3 cellular contexts compared by ENCODE assay signal in the genomic region with DNA sequence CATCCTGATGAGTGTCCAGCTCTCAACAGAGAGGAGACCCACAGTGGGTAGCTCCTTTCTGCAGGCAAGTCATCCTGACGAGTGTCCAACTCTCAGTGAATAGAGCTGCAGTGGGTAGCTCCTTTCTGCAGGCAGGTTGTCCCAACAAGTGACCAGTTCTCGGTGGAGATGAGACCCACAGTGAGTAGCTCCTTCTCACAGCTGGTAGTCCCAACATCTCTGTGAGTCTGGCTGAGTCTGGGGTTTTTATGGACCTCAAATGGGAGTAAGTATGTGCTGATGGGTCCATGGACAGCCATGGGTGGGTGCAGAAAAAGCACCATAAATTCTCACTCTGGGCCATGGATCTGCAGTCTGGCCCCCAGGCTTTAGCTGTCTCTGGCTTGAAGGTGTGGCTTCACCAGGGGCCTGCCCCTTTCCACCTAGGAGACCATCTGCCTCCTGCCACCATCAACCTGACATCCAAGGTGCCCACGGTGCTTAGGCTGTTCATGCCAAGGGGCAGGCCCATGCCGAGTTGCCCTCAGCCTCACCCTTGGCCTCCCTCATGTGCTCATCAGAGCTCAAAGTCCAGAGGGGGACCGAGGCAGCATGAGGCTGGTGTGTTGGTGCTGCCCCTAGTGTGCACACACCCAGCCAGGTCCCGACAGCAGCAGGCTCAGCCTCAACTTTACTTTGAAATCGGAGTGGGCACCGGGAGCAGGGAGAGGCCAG.
TF ChIP-seq lines count a peak whose summit lies in the region.

No MANE protein-coding gene starts in this region.

TF ChIP-seq in HEK293, 187 proteins besides CTCF, POLR2A, EP300 and RAD21:
- TF ChIP-seq TRIM28 (IDR thresholded peaks at IDR 0.05; ENCODE audit: borderline replicate concordance, low read length) (peak; percentile 40; the same call in 1 of the 2 replicates), SETDB1 (IDR thresholded peaks at IDR 0.05; ENCODE audit: insufficient read length, low read length) (peak; percentile 69), ZNF843 (tag by site-specific recombination; IDR thresholded peaks at IDR 0.05) (no peak)
TF ChIP-seq in HEK293: peak in this region for 2.

TF ChIP-seq in GM12878, 131 proteins besides CTCF, POLR2A, EP300 and RAD21:
- TF ChIP-seq GATAD2B (conservative IDR thresholded peaks at IDR 0.05; ENCODE audit: low read depth): no peak
- no peak for TF ChIP-seq SIN3A (IDR thresholded peaks at IDR 0.05; ENCODE audit: low read depth, low read length)
- TF ChIP-seq RELA (IDR thresholded peaks at IDR 0.05; ENCODE audit: borderline replicate concordance, partially characterized antibody): no peak
- TF ChIP-seq CBX5 (IDR thresholded peaks at IDR 0.05; ENCODE audit: low read depth): peak; percentile 89; the same call in 1 of the 2 replicates
- TF ChIP-seq SMAD5 (IDR thresholded peaks at IDR 0.05; ENCODE audit: low read depth): no peak
- no peak for TF ChIP-seq TARDBP (IDR thresholded peaks at IDR 0.05; ENCODE audit: borderline replicate concordance)
- TF ChIP-seq ZNF622 (IDR thresholded peaks at IDR 0.05): no peak
TF ChIP-seq in GM12878: peak in this region for 1.

TF ChIP-seq in HepG2, 621 proteins besides CTCF, POLR2A, EP300 and RAD21:
- TF ChIP-seq ZNF138 (CRISPR knock-in tag; IDR thresholded peaks at IDR 0.05; ENCODE audit: low read depth) (no peak), HMG20A (CRISPR knock-in tag; IDR thresholded peaks at IDR 0.05; ENCODE audit: borderline replicate concordance) (no peak), HNRNPL (IDR thresholded peaks at IDR 0.05; ENCODE audit: low read depth, low read length) (0 out of 2 replicates have a peak, but pooled peaks have one; percentile 65), ZNF777 (CRISPR knock-in tag; IDR thresholded peaks at IDR 0.05) (no peak), ZBTB46 (CRISPR knock-in tag; IDR thresholded peaks at IDR 0.05; ENCODE audit: borderline replicate concordance) (no peak), FOSL2 (CRISPR knock-in tag; IDR thresholded peaks at IDR 0.05) (no peak), HNF4A (CRISPR knock-in tag; IDR thresholded peaks at IDR 0.05) (peak; percentile 65), ZNF891 (CRISPR knock-in tag; IDR thresholded peaks at IDR 0.05) (no peak), SIX4 (CRISPR knock-in tag; IDR thresholded peaks at IDR 0.05) (no peak), ZFY (CRISPR knock-in tag; IDR thresholded peaks at IDR 0.05) (no peak), NCOA1 (CRISPR knock-in tag; IDR thresholded peaks at IDR 0.05) (no peak), ZNF280D (CRISPR knock-in tag; IDR thresholded peaks at IDR 0.05) (no peak), ZNF207 (IDR thresholded peaks at IDR 0.05; ENCODE audit: borderline replicate concordance) (no peak), HIC2 (CRISPR knock-in tag; IDR thresholded peaks at IDR 0.05; ENCODE audit: low read depth) (peak; percentile 36; the same call in 1 of the 2 replicates), TRIM24 (CRISPR knock-in tag; IDR thresholded peaks at IDR 0.05) (no peak), MXD1 (CRISPR knock-in tag; IDR thresholded peaks at IDR 0.05) (no peak), ZNF737 (CRISPR knock-in tag; IDR thresholded peaks at IDR 0.05; ENCODE audit: borderline replicate concordance) (no peak), MXI1 (IDR thresholded peaks at IDR 0.05; ENCODE audit: borderline replicate concordance, low read depth, low read length) (no peak), ZNF180 (CRISPR knock-in tag; IDR thresholded peaks at IDR 0.05; ENCODE audit: borderline replicate concordance, low read depth) (no peak), MLXIP (CRISPR knock-in tag; IDR thresholded peaks at IDR 0.05; ENCODE audit: borderline replicate concordance) (no peak), RNF2 (conservative IDR thresholded peaks at IDR 0.05; ENCODE audit: low read depth) (no peak), NFATC3 (CRISPR knock-in tag; IDR thresholded peaks at IDR 0.05) (no peak), STAG1 (CRISPR knock-in tag; IDR thresholded peaks at IDR 0.05) (no peak)
- TF ChIP-seq, protein P1, sequence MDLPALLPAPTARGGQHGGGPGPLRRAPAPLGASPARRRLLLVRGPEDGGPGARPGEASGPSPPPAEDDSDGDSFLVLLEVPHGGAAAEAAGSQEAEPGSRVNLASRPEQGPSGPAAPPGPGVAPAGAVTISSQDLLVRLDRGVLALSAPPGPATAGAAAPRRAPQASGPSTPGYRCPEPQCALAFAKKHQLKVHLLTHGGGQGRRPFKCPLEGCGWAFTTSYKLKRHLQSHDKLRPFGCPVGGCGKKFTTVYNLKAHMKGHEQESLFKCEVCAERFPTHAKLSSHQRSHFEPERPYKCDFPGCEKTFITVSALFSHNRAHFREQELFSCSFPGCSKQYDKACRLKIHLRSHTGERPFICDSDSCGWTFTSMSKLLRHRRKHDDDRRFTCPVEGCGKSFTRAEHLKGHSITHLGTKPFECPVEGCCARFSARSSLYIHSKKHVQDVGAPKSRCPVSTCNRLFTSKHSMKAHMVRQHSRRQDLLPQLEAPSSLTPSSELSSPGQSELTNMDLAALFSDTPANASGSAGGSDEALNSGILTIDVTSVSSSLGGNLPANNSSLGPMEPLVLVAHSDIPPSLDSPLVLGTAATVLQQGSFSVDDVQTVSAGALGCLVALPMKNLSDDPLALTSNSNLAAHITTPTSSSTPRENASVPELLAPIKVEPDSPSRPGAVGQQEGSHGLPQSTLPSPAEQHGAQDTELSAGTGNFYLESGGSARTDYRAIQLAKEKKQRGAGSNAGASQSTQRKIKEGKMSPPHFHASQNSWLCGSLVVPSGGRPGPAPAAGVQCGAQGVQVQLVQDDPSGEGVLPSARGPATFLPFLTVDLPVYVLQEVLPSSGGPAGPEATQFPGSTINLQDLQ (CRISPR knock-in tag; IDR thresholded peaks at IDR 0.05): no peak
- TF ChIP-seq, protein P2, sequence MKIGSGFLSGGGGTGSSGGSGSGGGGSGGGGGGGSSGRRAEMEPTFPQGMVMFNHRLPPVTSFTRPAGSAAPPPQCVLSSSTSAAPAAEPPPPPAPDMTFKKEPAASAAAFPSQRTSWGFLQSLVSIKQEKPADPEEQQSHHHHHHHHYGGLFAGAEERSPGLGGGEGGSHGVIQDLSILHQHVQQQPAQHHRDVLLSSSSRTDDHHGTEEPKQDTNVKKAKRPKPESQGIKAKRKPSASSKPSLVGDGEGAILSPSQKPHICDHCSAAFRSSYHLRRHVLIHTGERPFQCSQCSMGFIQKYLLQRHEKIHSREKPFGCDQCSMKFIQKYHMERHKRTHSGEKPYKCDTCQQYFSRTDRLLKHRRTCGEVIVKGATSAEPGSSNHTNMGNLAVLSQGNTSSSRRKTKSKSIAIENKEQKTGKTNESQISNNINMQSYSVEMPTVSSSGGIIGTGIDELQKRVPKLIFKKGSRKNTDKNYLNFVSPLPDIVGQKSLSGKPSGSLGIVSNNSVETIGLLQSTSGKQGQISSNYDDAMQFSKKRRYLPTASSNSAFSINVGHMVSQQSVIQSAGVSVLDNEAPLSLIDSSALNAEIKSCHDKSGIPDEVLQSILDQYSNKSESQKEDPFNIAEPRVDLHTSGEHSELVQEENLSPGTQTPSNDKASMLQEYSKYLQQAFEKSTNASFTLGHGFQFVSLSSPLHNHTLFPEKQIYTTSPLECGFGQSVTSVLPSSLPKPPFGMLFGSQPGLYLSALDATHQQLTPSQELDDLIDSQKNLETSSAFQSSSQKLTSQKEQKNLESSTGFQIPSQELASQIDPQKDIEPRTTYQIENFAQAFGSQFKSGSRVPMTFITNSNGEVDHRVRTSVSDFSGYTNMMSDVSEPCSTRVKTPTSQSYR (CRISPR knock-in tag; IDR thresholded peaks at IDR 0.05; ENCODE audit: borderline replicate concordance): no peak
- TF ChIP-seq, protein P3, sequence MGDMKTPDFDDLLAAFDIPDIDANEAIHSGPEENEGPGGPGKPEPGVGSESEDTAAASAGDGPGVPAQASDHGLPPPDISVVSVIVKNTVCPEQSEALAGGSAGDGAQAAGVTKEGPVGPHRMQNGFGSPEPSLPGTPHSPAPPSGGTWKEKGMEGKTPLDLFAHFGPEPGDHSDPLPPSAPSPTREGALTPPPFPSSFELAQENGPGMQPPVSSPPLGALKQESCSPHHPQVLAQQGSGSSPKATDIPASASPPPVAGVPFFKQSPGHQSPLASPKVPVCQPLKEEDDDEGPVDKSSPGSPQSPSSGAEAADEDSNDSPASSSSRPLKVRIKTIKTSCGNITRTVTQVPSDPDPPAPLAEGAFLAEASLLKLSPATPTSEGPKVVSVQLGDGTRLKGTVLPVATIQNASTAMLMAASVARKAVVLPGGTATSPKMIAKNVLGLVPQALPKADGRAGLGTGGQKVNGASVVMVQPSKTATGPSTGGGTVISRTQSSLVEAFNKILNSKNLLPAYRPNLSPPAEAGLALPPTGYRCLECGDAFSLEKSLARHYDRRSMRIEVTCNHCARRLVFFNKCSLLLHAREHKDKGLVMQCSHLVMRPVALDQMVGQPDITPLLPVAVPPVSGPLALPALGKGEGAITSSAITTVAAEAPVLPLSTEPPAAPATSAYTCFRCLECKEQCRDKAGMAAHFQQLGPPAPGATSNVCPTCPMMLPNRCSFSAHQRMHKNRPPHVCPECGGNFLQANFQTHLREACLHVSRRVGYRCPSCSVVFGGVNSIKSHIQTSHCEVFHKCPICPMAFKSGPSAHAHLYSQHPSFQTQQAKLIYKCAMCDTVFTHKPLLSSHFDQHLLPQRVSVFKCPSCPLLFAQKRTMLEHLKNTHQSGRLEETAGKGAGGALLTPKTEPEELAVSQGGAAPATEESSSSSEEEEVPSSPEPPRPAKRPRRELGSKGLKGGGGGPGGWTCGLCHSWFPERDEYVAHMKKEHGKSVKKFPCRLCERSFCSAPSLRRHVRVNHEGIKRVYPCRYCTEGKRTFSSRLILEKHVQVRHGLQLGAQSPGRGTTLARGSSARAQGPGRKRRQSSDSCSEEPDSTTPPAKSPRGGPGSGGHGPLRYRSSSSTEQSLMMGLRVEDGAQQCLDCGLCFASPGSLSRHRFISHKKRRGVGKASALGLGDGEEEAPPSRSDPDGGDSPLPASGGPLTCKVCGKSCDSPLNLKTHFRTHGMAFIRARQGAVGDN (CRISPR knock-in tag; IDR thresholded peaks at IDR 0.05): peak; percentile 34
